22 cellular contexts compared by ENCODE assay signal in genomic region chr9:133169102-133169501, GRCh38. TPM values are rescaled to one million over a fixed set of nuclear protein-coding genes. Genes with fewer than 3 reads are reported as not detected.
A peak's percentile ranks its signal among the peaks of the same experiment; 100 is the strongest.
DNase-seq lines count a peak whose midpoint lies in the region; ATAC-seq and TF ChIP-seq lines count a peak whose summit lies in the region.
"Had no signal": no experiment of that assay in that cellular context is flagged by ENCODE, and none has a peak within 500 bp of the region (broad histone marks: within the 10 kb centered on the region; RNA-seq: fewer than 3 reads in every experiment).

No MANE protein-coding gene starts in this region.

- no peaks in the 10 kb centered on the region for H3K4me1 ChIP-seq in right cardiac atrium (ENCODE audit: control insufficient read depth, insufficient read depth, low read length)
- H3K4me1 ChIP-seq in endodermal cell (ENCODE audit: control insufficient read depth, insufficient read depth, low read length), result peaks cover 6% of the 10 kb centered on the region
- H3K4me1 ChIP-seq: SJSA1 had no signal

- no peak for ATAC-seq in Right ventricle myocardium superior (ENCODE audit: poor library complexity)
- ATAC-seq in right cardiac atrium, result no peak
- ATAC-seq in GM19463 (IDR thresholded peaks at IDR 0.05; ENCODE audit: unreplicated experiment), result no peak

- intact Hi-C loops in Right ventricle myocardium superior (cut with DNase I), result no loop called here
- intact Hi-C loops in right cardiac atrium (cut with DNase I), result no loop called here

- H3K9me3 Mint-ChIP-seq in endodermal cell (no peaks in the 10 kb centered on the region), nephron progenitor cell (no peaks in the 10 kb centered on the region), type B pancreatic cell (peaks cover 5% of the 10 kb centered on the region)

- H3K27ac Mint-ChIP-seq in endodermal cell, result peak overlapping the region; percentile 74
- H3K27ac Mint-ChIP-seq in nephron progenitor cell, result peak overlapping the region; percentile 54
- peak overlapping the region; percentile 97 for H3K27ac Mint-ChIP-seq in type B pancreatic cell
- H3K27ac Mint-ChIP-seq: CD4-positive, CD25-positive, alpha-beta regulatory T cell had no signal

- peaks cover 3% of the 10 kb centered on the region for H3K27me3 Mint-ChIP-seq in endodermal cell (ENCODE audit: insufficient read depth)
- H3K27me3 Mint-ChIP-seq in nephron progenitor cell (ENCODE audit: low read depth, poor library complexity), result peaks cover 16% of the 10 kb centered on the region
- H3K27me3 Mint-ChIP-seq in type B pancreatic cell, result peaks cover 8% of the 10 kb centered on the region

- H3K36me3 Mint-ChIP-seq in endodermal cell (ENCODE audit: low read depth), result no peaks in the 10 kb centered on the region
- H3K36me3 Mint-ChIP-seq in nephron progenitor cell (ENCODE audit: low read depth), result no peaks in the 10 kb centered on the region
- H3K36me3 Mint-ChIP-seq in type B pancreatic cell, result peaks cover 4% of the 10 kb centered on the region
- H3K36me3 Mint-ChIP-seq: CD4-positive, CD25-positive, alpha-beta regulatory T cell had no signal

- no peak for TF ChIP-seq CTCF in endodermal cell (conservative IDR thresholded peaks at IDR 0.05)
- TF ChIP-seq CTCF in nephron progenitor cell (IDR thresholded peaks at IDR 0.05), result no peak
- no peak for TF ChIP-seq CTCF in type B pancreatic cell (conservative IDR thresholded peaks at IDR 0.05)

- DNase-seq in Right ventricle myocardium superior, result peak; percentile 29
- DNase-seq in right cardiac atrium, result no peak
- no peak for DNase-seq in endodermal cell
- DNase-seq in nephron progenitor cell, result no peak
- no peak for DNase-seq in type B pancreatic cell (ENCODE audit: extremely low spot score, unreplicated experiment)
- no peak for DNase-seq in HuH-7.5 (ENCODE audit: low spot score)
- no peak for DNase-seq in DMS53 treated with DMSO at 0.1 percent for 48 hours (lab: John Stamatoyannopoulos, UW; ENCODE audit: unreplicated experiment)
- DNase-seq: CD4-positive, CD25-positive, alpha-beta regulatory T cell; DND-41; KBM-7; NCI-H1105 treated with DMSO at 0.1 percent for 48 hours; NCI-H2029 treated with DMSO at 0.1 percent for 48 hours; NCI-H2171; NCI-H345; NCI-H524 treated with DMSO at 0.1 percent for 48 hours; NCI-H82; Peyer's patch had no signal

- no peaks in the 10 kb centered on the region for H3K27me3 ChIP-seq in right cardiac atrium (ENCODE audit: control insufficient read depth, insufficient read depth)
- no peaks in the 10 kb centered on the region for H3K27me3 ChIP-seq in endodermal cell (ENCODE audit: control insufficient read depth, insufficient read depth, low read length, poor library complexity, severe bottlenecking)
- H3K27me3 ChIP-seq: Peyer's patch had no signal

- H3K36me3 ChIP-seq in endodermal cell (ENCODE audit: control insufficient read depth, insufficient read depth, low read length), result no peaks in the 10 kb centered on the region
- H3K36me3 ChIP-seq: Peyer's patch, SJSA1 had no signal

- H3K9me3 ChIP-seq in right cardiac atrium (ENCODE audit: control insufficient read depth, low read length) (no peaks in the 10 kb centered on the region), endodermal cell (ENCODE audit: control insufficient read depth, low read length) (no peaks in the 10 kb centered on the region)
- H3K9me3 ChIP-seq: Peyer's patch, SJSA1 had no signal

- H3K4me3 ChIP-seq in right cardiac atrium (ENCODE audit: low read length) (no peak overlapping the region), endodermal cell (ENCODE audit: low read length) (no peak overlapping the region)
- H3K4me3 ChIP-seq: Peyer's patch, SJSA1 had no signal

- peak overlapping the region; percentile 51 for H3K9ac ChIP-seq in endodermal cell (ENCODE audit: extremely low read depth, low read length, poor library complexity, severe bottlenecking)

- H3K27ac ChIP-seq in right cardiac atrium (ENCODE audit: low read length) (no peak overlapping the region), endodermal cell (ENCODE audit: low read depth, low read length) (no peak overlapping the region)
- H3K27ac ChIP-seq: Peyer's patch, SJSA1 had no signal

- 97% methylated on average over 13 of the region's 13 CpGs for WGBS in right cardiac atrium
- 92% methylated on average over 13 of the region's 13 CpGs for WGBS in endodermal cell (ENCODE audit: insufficient coverage in 1 of 2, insufficient read length in 1 of 2), 2 experiments

- H3K4me1 Mint-ChIP-seq in endodermal cell, result peaks cover 22% of the 10 kb centered on the region
- H3K4me1 Mint-ChIP-seq in nephron progenitor cell, result peaks cover 35% of the 10 kb centered on the region
- H3K4me1 Mint-ChIP-seq in type B pancreatic cell (ENCODE audit: unreplicated experiment), result peaks cover 5% of the 10 kb centered on the region

- H3K4me3 Mint-ChIP-seq in endodermal cell (no peak overlapping the region), nephron progenitor cell (no peak overlapping the region), type B pancreatic cell (peak overlapping the region; percentile 64)
- H3K4me3 Mint-ChIP-seq: CD4-positive, CD25-positive, alpha-beta regulatory T cell had no signal

RNA-seq across cellular contexts. Expression of gene GBGT1, which starts 5.4 kb away (rescaled TPM):
- total RNA-seq in Right ventricle myocardium superior (6.4 TPM), right cardiac atrium (10 to 100 TPM in 3 of 4 donors, 1 to 10 TPM in 1; 9.6 to 12.8 (median 11.3) TPM), endodermal cell (10 to 100 TPM; 28.2 to 29.1 TPM), type B pancreatic cell (ENCODE audit: low replicate concordance) (21.0 and 54.9 TPM in 2 replicates)
- 7.4 TPM for polyA plus RNA-seq in right cardiac atrium
- polyA plus RNA-seq in endodermal cell (2013, experiment 1 of 2), result 7.5 TPM
- polyA plus RNA-seq in endodermal cell (2013, experiment 2 of 2), result 7.8 TPM
- total RNA-seq: G401, SJSA1 had no signal

RNA-seq across cellular contexts. Expression of gene OBP2B, which starts 39.9 kb away (rescaled TPM):
- total RNA-seq in Right ventricle myocardium superior (not detected), right cardiac atrium (not detected), endodermal cell (not detected), type B pancreatic cell (ENCODE audit: low replicate concordance) (not detected in 2 replicates)
- polyA plus RNA-seq in right cardiac atrium, result not detected
- polyA plus RNA-seq in endodermal cell (2013, experiment 1 of 2), result not detected
- not detected for polyA plus RNA-seq in endodermal cell (2013, experiment 2 of 2)
- total RNA-seq: A172; CD4-positive, CD25-positive, alpha-beta regulatory T cell; G401; H1; Peyer's patch; SJSA1 had no signal
- polyA plus RNA-seq: CD4-positive, CD25-positive, alpha-beta regulatory T cell; H1 had no signal

RNA-seq across cellular contexts. Expression of gene RALGDS, which starts 48.1 kb away (rescaled TPM):
- total RNA-seq in Right ventricle myocardium superior, result 33.1 TPM
- total RNA-seq in right cardiac atrium, result 10 to 100 TPM; 18.5 to 36.3 (median 32.1) TPM
- polyA plus RNA-seq in right cardiac atrium, result 33.8 TPM
- 10 to 100 TPM; 28.0 to 30.7 TPM for total RNA-seq in endodermal cell
- 79.9 TPM for polyA plus RNA-seq in endodermal cell (2013, experiment 1 of 2)
- 71.6 TPM for polyA plus RNA-seq in endodermal cell (2013, experiment 2 of 2)
- total RNA-seq in type B pancreatic cell (ENCODE audit: low replicate concordance), result 64.8 and 86.3 TPM in 2 replicates
